22 cellular contexts compared by ENCODE assay signal in the genomic region with DNA sequence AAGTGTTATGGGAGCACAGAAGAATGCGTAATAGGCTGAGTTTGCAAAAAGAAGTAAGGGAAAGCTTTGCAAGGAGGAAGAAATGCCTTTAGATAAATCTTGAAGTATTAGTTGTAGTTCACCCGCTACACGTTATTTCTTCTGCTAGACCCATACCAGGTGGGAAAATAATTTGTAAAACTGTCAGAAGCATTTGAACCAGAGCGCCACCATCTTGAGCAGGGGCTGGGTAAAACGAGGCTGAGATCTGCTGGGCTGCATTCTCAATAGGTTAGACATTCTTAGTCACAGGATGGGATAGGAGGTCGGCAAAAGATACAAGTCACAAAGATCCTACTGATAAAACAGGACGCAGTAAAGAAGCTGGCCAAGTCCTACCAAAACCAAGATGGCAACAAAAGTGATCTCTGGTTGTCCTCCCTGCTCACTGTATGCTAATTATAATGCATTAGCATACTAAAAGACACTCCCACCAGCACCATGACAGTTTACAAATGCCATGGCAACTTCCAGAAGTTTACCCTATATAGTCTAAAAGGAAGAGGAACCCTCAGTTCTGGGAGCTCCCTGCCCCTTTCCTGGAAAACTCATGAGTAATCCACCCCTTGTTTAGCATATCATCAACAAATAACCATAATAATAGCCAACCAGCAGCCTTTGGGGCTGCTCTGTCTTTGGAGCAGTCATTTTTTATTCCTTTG. TPM values are rescaled to one million over a fixed set of nuclear protein-coding genes. Genes with fewer than 3 reads are reported as not detected.
DNase-seq lines count a peak whose midpoint lies in the region; ATAC-seq, FAIRE-seq and TF ChIP-seq lines count a peak whose summit lies in the region.
"Had no signal": no experiment of that assay in that cellular context is flagged by ENCODE, and none has a peak within 500 bp of the region (broad histone marks: within the 10 kb centered on the region; RNA-seq: fewer than 3 reads in every experiment).

No MANE protein-coding gene starts in this region.

- H4K91ac ChIP-seq in mesenchymal stem cell (ENCODE audit: low read length), result no peak overlapping the region

- no peak overlapping the region for H2BK12ac ChIP-seq in mesenchymal stem cell (ENCODE audit: low read length in 2 of 2)

- no peak overlapping the region for H2BK120ac ChIP-seq in mesenchymal stem cell (ENCODE audit: low read depth, low read length)

- H3K27ac ChIP-seq in GM23338 (ENCODE audit: low read depth) (no peak overlapping the region), K562 (ENCODE audit: extremely low read depth, low read depth, low read length) (peak overlapping the region; percentile 58; the same call in 2 of the 3 replicates), mesenchymal stem cell (ENCODE audit: low read length, poor library complexity, severe bottlenecking) (no peak overlapping the region), prostate gland (no peak overlapping the region), foreskin keratinocyte (no peak overlapping the region)
- H3K27ac ChIP-seq: BLaER1 treated with 17β-estradiol and CSF1 and Interleukin-3, amounts not matched to agents 10 nM and 100 nM; GM23248 had no signal

- in situ Hi-C loops in K562 (cut with MboI), result no loop called here

- H3K79me1 ChIP-seq in mesenchymal stem cell (replicated peaks; ENCODE audit: low read length, poor library complexity, severe bottlenecking), result no peaks in the 10 kb centered on the region

- H2AFZ ChIP-seq in GM23338 (no peak overlapping the region), K562 (ENCODE audit: low read depth, low read length) (peak overlapping the region; percentile 88), mesenchymal stem cell (ENCODE audit: low read depth, low read length) (no peak overlapping the region)
- H2AFZ ChIP-seq: GM23248 had no signal

- CTCF ChIA-PET in K562 (lab: Yijun Ruan, JAX; ENCODE audit: low intra/inter-chr PET ratio), result no interaction called here

- H3K27me3 Mint-ChIP-seq in GM23338 (ENCODE audit: insufficient read depth, low read depth, poor library complexity), result no peaks in the 10 kb centered on the region

- H3K18ac ChIP-seq in mesenchymal stem cell (ENCODE audit: low read depth in 1 of 2, low read length in 2 of 2), result no peak overlapping the region

- peaks cover 7% of the 10 kb centered on the region; the same call in 2 of the 3 replicates for H3K9me3 Mint-ChIP-seq in GM23338

- no peaks in the 10 kb centered on the region for H3K27me3 ChIP-seq in GM23338 (ENCODE audit: insufficient read depth)
- H3K27me3 ChIP-seq in K562 (ENCODE audit: control insufficient read depth in 2 of 2, insufficient read depth in 2 of 2, low read length in 2 of 2), result no peaks in the 10 kb centered on the region
- H3K27me3 ChIP-seq in mesenchymal stem cell (ENCODE audit: control insufficient read depth in 1 of 2, insufficient read depth in 1 of 2, low read length in 2 of 2), result no peaks in the 10 kb centered on the region
- H3K27me3 ChIP-seq in prostate gland (replicated peaks; ENCODE audit: insufficient read depth), result no peaks in the 10 kb centered on the region
- H3K27me3 ChIP-seq in foreskin keratinocyte, result no peaks in the 10 kb centered on the region
- H3K27me3 ChIP-seq: BE2C; BLaER1 treated with 17β-estradiol and CSF1 and Interleukin-3, amounts not matched to agents 10 nM and 100 nM had no signal

- peaks cover 8% of the 10 kb centered on the region; the same call in 2 of the 3 replicates for H3K4me1 Mint-ChIP-seq in GM23338

- H3K4ac ChIP-seq in mesenchymal stem cell (ENCODE audit: low read depth in 1 of 2, low read length in 2 of 2), result no peak overlapping the region

- TF ChIP-seq POLR2A in K562 (conservative IDR thresholded peaks at IDR 0.05) (no peak), prostate gland (IDR thresholded peaks at IDR 0.05) (no peak)

- POLR2A ChIA-PET in K562 (lab: Yijun Ruan, JAX), result interaction anchor here (0.6 to 1.0 kb wide), 3 partner anchors 11 to 430 kb away, joined by 3 read pairs; no protein-coding TSS in a partner anchor

- no peak overlapping the region for H2BK15ac ChIP-seq in mesenchymal stem cell (ENCODE audit: low read depth, poor library complexity, severe bottlenecking)

- no TSS peak for BruUV-seq in K562 (replicated peaks; lab: Mats Ljungman, UMichigan)

- FAIRE-seq in K562 (lab: Jason Lieb, UNC), result peak; percentile 37
- FAIRE-seq: G401.6, GM12892, H54 had no signal

- DNase-seq in GM23338 (ENCODE audit: low spot score) (peak; percentile 27), OCI-M1 (lab: John Stamatoyannopoulos, UW) (peak; percentile 77), K562 (ENCODE audit: extremely low read depth in 1 of 4, low spot score in 3 of 4) (peak in 1 of 4 experiments; percentile 65), mesenchymal stem cell (peak; percentile 27), prostate gland (ENCODE audit: low spot score) (no peak), foreskin keratinocyte (no peak)
- no peak for DNase-seq in stimulated activated naive CD4-positive, alpha-beta T cell treated with Interleukin-2 at 50 U/mL for 16 hours (lab: John Stamatoyannopoulos, UW)
- no peak for DNase-seq in activated CD4-positive, CD25-positive, alpha-beta regulatory T cell (lab: John Stamatoyannopoulos, UW)
- DNase-seq: AML-193; BE2C; Calu3; CD4-positive, alpha-beta memory T cell; COR-L47; DND-41; GM23248; HFFc6 had no signal

- ATAC-seq in GM23338 (no peak), K562 (peak; percentile 78), foreskin keratinocyte (no peak)

- H3K9me2 ChIP-seq in GM23338 (ENCODE audit: insufficient read depth), result peaks cover 26% of the 10 kb centered on the region; the same call in 1 of the 2 replicates

- no peaks in the 10 kb centered on the region for H3K79me2 ChIP-seq in GM23338 (replicated peaks; ENCODE audit: insufficient read depth)
- no peaks in the 10 kb centered on the region for H3K79me2 ChIP-seq in K562 (ENCODE audit: control insufficient read depth, insufficient read depth, low read length)

- no peak overlapping the region for H3K23ac ChIP-seq in mesenchymal stem cell (ENCODE audit: low read length in 2 of 2)

- no peak for TF ChIP-seq RAD21 in K562 (CRISPR knock-in tag; conservative IDR thresholded peaks at IDR 0.05 in 1 of 2, IDR thresholded peaks at IDR 0.05 in 1 of 2)

- H3K4me2 ChIP-seq in GM23338 (no peak overlapping the region), K562 (ENCODE audit: insufficient read depth, low read length) (peak overlapping the region; percentile 35; the same call in 1 of the 2 replicates), mesenchymal stem cell (ENCODE audit: low read length, poor library complexity, severe bottlenecking) (no peak overlapping the region)
- H3K4me2 ChIP-seq: BLaER1 treated with 17β-estradiol and CSF1 and Interleukin-3, amounts not matched to agents 10 nM and 100 nM had no signal

- H4K8ac ChIP-seq in mesenchymal stem cell (ENCODE audit: low read length), result no peak overlapping the region

- H3K14ac ChIP-seq in mesenchymal stem cell (ENCODE audit: low read length in 2 of 2), result no peak overlapping the region

- intact Hi-C loops in K562 (cut with micrococcal nuclease) (loop anchor here (2.0 kb wide), 1 partner anchor 47 kb away; no protein-coding TSS in a partner anchor), prostate gland (cut with DNase I) (no loop called here)

- TF ChIP-seq CTCF in GM23338 (conservative IDR thresholded peaks at IDR 0.05; ENCODE audit: low read depth in 2 of 2), result no peak
- TF ChIP-seq CTCF in K562 (IDR thresholded peaks at IDR 0.05 in 2 of 3, conservative IDR thresholded peaks at IDR 0.05 in 1 of 3; ENCODE audit: insufficient read depth in 2 of 3, low read depth in 1 of 3, low read length in 3 of 3), result no peak
- TF ChIP-seq CTCF in prostate gland (IDR thresholded peaks at IDR 0.05), result no peak
- TF ChIP-seq CTCF in foreskin keratinocyte (conservative IDR thresholded peaks at IDR 0.05), result no peak

- H3K9ac ChIP-seq in K562 (ENCODE audit: insufficient read depth in 1 of 2, low read depth in 2 of 2, low read length in 2 of 2), result no peak overlapping the region
- H3K9ac ChIP-seq in mesenchymal stem cell (ENCODE audit: low read length), result no peak overlapping the region
- H3K9ac ChIP-seq: BLaER1 treated with 17β-estradiol and CSF1 and Interleukin-3, amounts not matched to agents 10 nM and 100 nM; GM23248 had no signal

- H2BK5ac ChIP-seq in mesenchymal stem cell (ENCODE audit: low read depth, low read length, poor library complexity, severe bottlenecking), result no peak overlapping the region

- H3K27ac Mint-ChIP-seq in GM23338, result no peak overlapping the region
- H3K27ac Mint-ChIP-seq: CD14-positive monocyte; CD4-positive, alpha-beta memory T cell; HFFc6 had no signal

- H3K4me1 ChIP-seq in GM23338 (ENCODE audit: insufficient read depth) (no peaks in the 10 kb centered on the region; the same call in 1 of the 2 replicates), K562 (replicated peaks in 1 of 2; ENCODE audit: control insufficient read depth in 2 of 2, insufficient read depth in 2 of 2, low read length in 2 of 2) (peaks cover 0 to 22% of the 10 kb centered on the region in 2 experiments; a peak in 4 of 5 replicates), mesenchymal stem cell (ENCODE audit: control insufficient read depth, insufficient read depth, low read depth, low read length) (peaks cover 4% of the 10 kb centered on the region), prostate gland (replicated peaks) (no peaks in the 10 kb centered on the region), foreskin keratinocyte (no peaks in the 10 kb centered on the region)
- H3K4me1 ChIP-seq: BE2C; BLaER1 treated with 17β-estradiol and CSF1 and Interleukin-3, amounts not matched to agents 10 nM and 100 nM; HAP-1 had no signal

- H3K36me3 Mint-ChIP-seq in GM23338 (ENCODE audit: low read depth), result peaks cover 3% of the 10 kb centered on the region; the same call in 2 of the 3 replicates
- H3K36me3 Mint-ChIP-seq: CD14-positive monocyte had no signal

- H3K9me3 ChIP-seq in K562 (replicated peaks; ENCODE audit: control insufficient read depth, insufficient read depth, low read depth, low read length), result no peaks in the 10 kb centered on the region
- peaks cover 1% of the 10 kb centered on the region for H3K9me3 ChIP-seq in mesenchymal stem cell (ENCODE audit: control insufficient read depth, low read length)
- no peaks in the 10 kb centered on the region for H3K9me3 ChIP-seq in prostate gland
- H3K9me3 ChIP-seq: BE2C, HAP-1 had no signal

- no peak for TF ChIP-seq EP300 in K562 (IDR thresholded peaks at IDR 0.05; ENCODE audit: low read length)

- H3K4me3 ChIP-seq in GM23338 (no peak overlapping the region), K562 (no peak overlapping the region), mesenchymal stem cell (ENCODE audit: insufficient read depth in 1 of 2, low read depth in 1 of 2, low read length in 2 of 2) (no peak overlapping the region), prostate gland (no peak overlapping the region)
- H3K4me3 ChIP-seq: BLaER1 treated with 17β-estradiol and CSF1 and Interleukin-3, amounts not matched to agents 10 nM and 100 nM; GM23248; HAP-1 had no signal

- no peaks in the 10 kb centered on the region for H3F3A ChIP-seq in GM23338 (replicated peaks; ENCODE audit: low read depth)

- no peak overlapping the region for H2AK5ac ChIP-seq in mesenchymal stem cell (ENCODE audit: low read length, severe bottlenecking)

- H3K36me3 ChIP-seq in GM23338 (ENCODE audit: insufficient read depth), result no peaks in the 10 kb centered on the region
- H3K36me3 ChIP-seq in K562 (ENCODE audit: control insufficient read depth, insufficient read depth, low read length), result no peaks in the 10 kb centered on the region
- H3K36me3 ChIP-seq in mesenchymal stem cell (ENCODE audit: control insufficient read depth in 1 of 2, insufficient read depth in 2 of 2, low read depth in 1 of 2, low read length in 2 of 2), result no peaks in the 10 kb centered on the region
- H3K36me3 ChIP-seq in prostate gland, result no peaks in the 10 kb centered on the region
- H3K36me3 ChIP-seq: BE2C; BLaER1 treated with 17β-estradiol and CSF1 and Interleukin-3, amounts not matched to agents 10 nM and 100 nM; HAP-1 had no signal

- H3K4me3 Mint-ChIP-seq in GM23338, result no peak overlapping the region
- H3K4me3 Mint-ChIP-seq: CD14-positive monocyte; CD4-positive, alpha-beta memory T cell; HFFc6 had no signal

- no peaks in the 10 kb centered on the region for H4K20me1 ChIP-seq in GM23338 (replicated peaks; ENCODE audit: insufficient read depth)
- no peaks in the 10 kb centered on the region for H4K20me1 ChIP-seq in K562 (replicated peaks; ENCODE audit: control insufficient read depth, insufficient read depth, low read length)
- H4K20me1 ChIP-seq: BLaER1 treated with 17β-estradiol and CSF1 and Interleukin-3, amounts not matched to agents 10 nM and 100 nM had no signal

- 42% methylated on average over 7 of the region's 7 CpGs for WGBS in K562 (ENCODE audit: insufficient coverage, low coverage, missing lambda C conversion rate)
- 93% methylated on average over 7 of the region's 7 CpGs for WGBS in mesenchymal stem cell
- 94% methylated on average over 7 of the region's 7 CpGs for WGBS in prostate gland

- no peaks in the 10 kb centered on the region for H3K9me1 ChIP-seq in K562 (ENCODE audit: control insufficient read depth, insufficient read depth, low read length)

RNA-seq across cellular contexts. Expression of a gene that starts 50.0 kb away (rescaled TPM):
- total RNA-seq in GM23338 (2014; rRNA removed; shearing (Covaris generic)), result 32.5 and 34.1 TPM in 2 replicates
- polyA plus RNA-seq in GM23338 (2016; fragmentation: Nextera tagmentation; extraction: Ambion mirVana) (23.3 and 27.5 TPM in 2 replicates), K562 (2011; rRNA removed) (16.1 and 18.9 TPM in 2 replicates), K562 (2014; fragmentation: Illumina TruSeq; extraction: Trizol) (16.1 and 18.3 TPM in 2 replicates), K562 (2014; fragmentation: Nextera tagmentation; extraction: Ambion mirVana) (10 to 100 TPM; 10.2 to 12.1 TPM), K562 (2014; rRNA removed) (16.3 and 19.1 TPM in 2 replicates), foreskin keratinocyte (4.3 and 4.6 TPM in 2 replicates)
- total RNA-seq in K562 (2011; cell fraction: chromatin; rRNA removed; ENCODE audit: low replicate concordance), result 19.1 and 52.2 TPM in 2 replicates
- total RNA-seq in K562 (2011; cell fraction: nucleolus; rRNA removed), result 7.8 and 14.2 TPM in 2 replicates
- 29.7 and 45.3 TPM in 2 replicates for total RNA-seq in K562 (2011; cell fraction: nucleoplasm; rRNA removed)
- total RNA-seq in K562 (2014; rRNA removed) (8.3 and 10.0 TPM in 2 replicates), K562 (2014; rRNA removed; fragmentation: Illumina TruSeq; extraction: Trizol) (21.8 and 25.5 TPM in 2 replicates), K562 (2015; rRNA removed; fragmentation: Illumina TruSeq; extraction: Trizol) (17.4 and 18.4 TPM in 2 replicates), K562 (2021) (18.6 and 22.0 TPM in 2 replicates), prostate gland (10 to 100 TPM; 35.1 to 44.2 TPM), foreskin keratinocyte (10.0 and 11.6 TPM in 2 replicates)
- 2.8 and 6.9 TPM in 2 replicates for polyA plus RNA-seq in K562 (2011; cell fraction: cytosol; rRNA removed)
- 9.7 and 16.2 TPM in 2 replicates for polyA plus RNA-seq in K562 (2011; cell fraction: nucleus; rRNA removed)
- polyA plus RNA-seq in K562 (2012), result 11.2 and 14.9 TPM in 2 replicates
- polyA minus RNA-seq in K562 (2011; rRNA and poly(A)+ RNA removed), result 20.2 and 25.8 TPM in 2 replicates
- polyA minus RNA-seq in K562 (2011; cell fraction: cytosol; rRNA and poly(A)+ RNA removed), result 4.1 and 7.2 TPM in 2 replicates
- 10.9 and 32.7 TPM in 2 replicates for polyA minus RNA-seq in K562 (2011; cell fraction: nucleus; rRNA and poly(A)+ RNA removed)
- 12.7 TPM for polyA plus RNA-seq in mesenchymal stem cell (2013, experiment 1 of 2)
- 12.1 TPM for polyA plus RNA-seq in mesenchymal stem cell (2013, experiment 2 of 2)

Comparison
In these comparisons a context has a peak if more than half of its experiments do, and no peak if none do; other contexts are left out.
1. DNase-seq: peak in GM23338 (single experiment), OCI-M1 (single experiment) and mesenchymal stem cell (single experiment); none in prostate gland (single experiment), stimulated activated naive CD4-positive, alpha-beta T cell treated with Interleukin-2 at 50 U/mL for 16 hours (single experiment), foreskin keratinocyte (0 of 2) and activated CD4-positive, CD25-positive, alpha-beta regulatory T cell (0 of 4).